8 cellular contexts compared by ENCODE assay signal in the genomic region with DNA sequence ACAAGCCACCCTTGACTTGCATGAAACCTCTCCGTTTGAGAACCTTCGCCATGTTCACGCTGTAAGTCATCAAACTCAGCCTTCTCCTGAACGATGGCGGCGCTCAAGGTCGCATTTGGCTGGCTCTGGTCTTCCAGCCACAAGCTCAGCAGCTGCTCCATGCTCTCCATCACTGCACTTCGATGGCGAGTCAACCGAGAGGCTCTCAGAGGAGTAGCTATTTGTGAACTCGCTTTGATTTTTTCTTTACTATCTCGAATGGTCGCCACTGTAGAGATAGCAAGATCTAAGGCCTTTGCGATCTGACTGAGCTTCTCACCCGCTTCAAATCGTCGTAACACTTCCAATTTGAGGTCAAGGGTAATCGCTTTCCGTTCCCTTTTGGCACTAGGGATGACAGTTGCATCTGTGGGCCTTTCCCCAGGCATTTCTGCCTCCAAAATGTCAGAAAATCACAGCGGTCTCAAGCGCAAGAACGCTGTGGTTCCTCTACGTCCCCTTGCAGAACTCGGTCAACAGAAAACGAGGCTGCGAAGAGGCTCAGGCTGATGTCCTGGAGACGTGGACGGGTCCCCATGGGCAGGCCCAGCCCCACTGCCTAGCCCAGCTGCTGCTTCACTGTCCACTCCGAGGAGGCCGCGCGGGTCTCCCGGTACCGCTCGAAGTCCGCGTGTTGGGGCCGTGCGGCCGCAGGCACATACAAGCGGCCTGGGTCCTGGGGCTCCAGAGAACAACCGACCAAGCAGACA. TPM values are rescaled to one million over a fixed set of nuclear protein-coding genes. Genes with fewer than 3 reads are reported as not detected.
DNase-seq lines count a peak whose midpoint lies in the region; ATAC-seq and TF ChIP-seq lines count a peak whose summit lies in the region.

No MANE protein-coding gene starts in this region.

- peaks cover 0 to 1% of the 10 kb centered on the region in 2 donors for H3K27me3 Mint-ChIP-seq in CD8-positive, alpha-beta memory T cell

- DNase-seq in CD8-positive, alpha-beta memory T cell, result peak in 1 of 5 donors; percentile 54
- DNase-seq in amniotic epithelial cell (ENCODE audit: low read depth) (peak; percentile 6), kidney epithelial cell (ENCODE audit: low read depth) (no peak), thoracic aorta (ENCODE audit: low spot score) (no peak), A172 (ENCODE audit: low spot score) (no peak), T-helper 9 cell (no peak)

- H3K9me3 ChIP-seq in CD8-positive, alpha-beta memory T cell (ENCODE audit: low read length), result peaks cover 3% of the 10 kb centered on the region
- no peaks in the 10 kb centered on the region for H3K9me3 ChIP-seq in thoracic aorta

- POLR2A ChIA-PET in CD8-positive, alpha-beta memory T cell (lab: Charles Lee), result no interaction called here

- peaks cover 29% of the 10 kb centered on the region for H3K4me1 ChIP-seq in CD8-positive, alpha-beta memory T cell (ENCODE audit: insufficient read depth, low read length)
- peaks cover 17 to 24% of the 10 kb centered on the region in 2 donors for H3K4me1 ChIP-seq in thoracic aorta (ENCODE audit: control insufficient read depth in 1 of 2, low read depth in 2 of 2)

- H3K27ac ChIP-seq in CD8-positive, alpha-beta memory T cell (ENCODE audit: low read depth, low read length), result peak overlapping the region; percentile 85
- peak overlapping the region; percentile 77 to 86 for H3K27ac ChIP-seq in thoracic aorta

- no peaks in the 10 kb centered on the region for H3K9me3 Mint-ChIP-seq in CD8-positive, alpha-beta memory T cell

- H3K36me3 Mint-ChIP-seq in CD8-positive, alpha-beta memory T cell, result peaks cover 0 to 4% (median 2%) of the 10 kb centered on the region in 3 donors

- no peaks in the 10 kb centered on the region for H3K27me3 ChIP-seq in CD8-positive, alpha-beta memory T cell (ENCODE audit: insufficient read depth, low read length, poor library complexity, severe bottlenecking)
- H3K27me3 ChIP-seq in kidney epithelial cell (ENCODE audit: control insufficient read depth, insufficient read depth, low read length) (no peaks in the 10 kb centered on the region), thoracic aorta (replicated peaks; ENCODE audit: insufficient read depth) (no peaks in the 10 kb centered on the region)

- peaks cover 21 to 46% (median 27%) of the 10 kb centered on the region in 3 donors for H3K4me1 Mint-ChIP-seq in CD8-positive, alpha-beta memory T cell

- ATAC-seq in HG03135 (IDR thresholded peaks at IDR 0.05; ENCODE audit: unreplicated experiment) (peak; percentile 3), thoracic aorta (ENCODE audit: insufficient number of reproducible peaks, low FRiP score, low read depth) (no peak), HG03378 (IDR thresholded peaks at IDR 0.05; ENCODE audit: unreplicated experiment) (no peak)

- peak overlapping the region; percentile 96 for H3K4me3 ChIP-seq in CD8-positive, alpha-beta memory T cell (ENCODE audit: low read length)
- H3K4me3 ChIP-seq in kidney epithelial cell (ENCODE audit: low read depth, low read length) (peak overlapping the region; percentile 50), thoracic aorta (peak overlapping the region; percentile 82)

- peak overlapping the region in 6 of 8 donors; percentile 35 to 99 (median 72) for H3K27ac Mint-ChIP-seq in CD8-positive, alpha-beta memory T cell

- TF ChIP-seq CTCF in kidney epithelial cell (IDR thresholded peaks at IDR 0.05; ENCODE audit: insufficient read depth, low read length, poor library complexity, severe bottlenecking) (no peak), thoracic aorta (IDR thresholded peaks at IDR 0.05) (no peak)

- H3K4me3 Mint-ChIP-seq in CD8-positive, alpha-beta memory T cell, result peak overlapping the region; percentile 98 to 100 (median 99)

- CTCF ChIA-PET in CD8-positive, alpha-beta memory T cell (lab: Charles Lee), result interaction anchor here (1.6 kb wide), 1 partner anchor 24 kb away, joined by 4 read pairs; no protein-coding TSS in a partner anchor

- no peaks in the 10 kb centered on the region for H3K36me3 ChIP-seq in CD8-positive, alpha-beta memory T cell (ENCODE audit: insufficient read depth, low read length)
- H3K36me3 ChIP-seq in kidney epithelial cell (ENCODE audit: control insufficient read depth, insufficient read depth, low read length) (peaks cover 1% of the 10 kb centered on the region), thoracic aorta (no peaks in the 10 kb centered on the region)

RNA-seq across cellular contexts. Expression of a gene that starts 23.1 kb away (rescaled TPM):
- 10 to 100 TPM; 41.1 to 44.9 TPM for total RNA-seq in CD8-positive, alpha-beta memory T cell
- 28.4 TPM for polyA plus RNA-seq in CD8-positive, alpha-beta memory T cell
- total RNA-seq in kidney epithelial cell, result 101 and 107 TPM in 2 replicates
- total RNA-seq in thoracic aorta, result 100 to 1,000 TPM in 1 of 2 donors, 10 to 100 TPM in 1; 77.8 to 185 TPM
- total RNA-seq in A172 (2014; rRNA removed; shearing (Covaris generic)), result 116 and 146 TPM in 2 replicates

RNA-seq across cellular contexts. Expression of a gene that starts 47.6 kb away (rescaled TPM):
- under 1 TPM; 0.13 to 0.18 TPM for total RNA-seq in CD8-positive, alpha-beta memory T cell
- polyA plus RNA-seq in CD8-positive, alpha-beta memory T cell, result 0.94 TPM
- total RNA-seq in kidney epithelial cell (27.2 and 35.2 TPM in 2 replicates), thoracic aorta (10 to 100 TPM in 1 of 2 donors, 1 to 10 TPM in 1; 8.7 to 19.9 TPM)
- 28.9 and 30.1 TPM in 2 replicates for total RNA-seq in A172 (2014; rRNA removed; shearing (Covaris generic))

RNA-seq across cellular contexts. Expression of a gene that starts 48.5 kb away (rescaled TPM):
- under 1 TPM; 0.31 to 0.38 TPM for total RNA-seq in CD8-positive, alpha-beta memory T cell
- not detected for polyA plus RNA-seq in CD8-positive, alpha-beta memory T cell
- total RNA-seq in kidney epithelial cell (599 and 683 TPM in 2 replicates), thoracic aorta (10 to 100 TPM in 1 of 2 donors, 1 to 10 TPM in 1; 4.2 to 18.0 TPM)
- 743 and 810 TPM in 2 replicates for total RNA-seq in A172 (2014; rRNA removed; shearing (Covaris generic))

RNA-seq across cellular contexts. Expression of a gene that starts 53.0 kb away (rescaled TPM):
- 1 to 10 TPM; 1.9 to 2.6 TPM for total RNA-seq in CD8-positive, alpha-beta memory T cell
- 0.86 TPM for polyA plus RNA-seq in CD8-positive, alpha-beta memory T cell
- total RNA-seq in kidney epithelial cell (1.5 and 3.0 TPM in 2 replicates), thoracic aorta (10 to 100 TPM; 13.1 to 19.3 TPM)
- 7.2 and 9.8 TPM in 2 replicates for total RNA-seq in A172 (2014; rRNA removed; shearing (Covaris generic))

Comparison
In these comparisons a context has a peak if more than half of its experiments do, and no peak if none do; other contexts are left out.
1. RNA of a gene that starts 47.6 kb away (total RNA-seq): 28.9 to 30.1 TPM in A172, 27.2 to 35.2 TPM in kidney epithelial cell and 8.7 to 19.9 TPM in thoracic aorta; 0.13 to 0.18 TPM in CD8-positive, alpha-beta memory T cell; every median in the first group is over 4 times any median in the second.
2. RNA of a gene that starts 48.5 kb away (total RNA-seq): 743 to 810 TPM in A172 and 599 to 683 TPM in kidney epithelial cell; 4.2 to 18.0 TPM in thoracic aorta and 0.31 to 0.38 TPM in CD8-positive, alpha-beta memory T cell; every median in the first group is over 10 times any median in the second.
3. Peak in every context shown above with its lines, with median percentiles within 50 percentile points of each other: H3K4me3 ChIP-seq.